In genomic region chr3:174336774-174337173, GRCh38 we compare ENCODE assay signal across 19 cellular contexts.
A peak's percentile ranks its signal among the peaks of the same experiment; 100 is the strongest.
DNase-seq lines count a peak whose midpoint lies in the region; ATAC-seq and TF ChIP-seq lines count a peak whose summit lies in the region.
"Had no signal": no experiment of that assay in that cellular context is flagged by ENCODE, and none has a peak within 500 bp of the region (broad histone marks: within the 10 kb centered on the region; RNA-seq: fewer than 3 reads in every experiment).

No MANE protein-coding gene starts in this region.

- H3K4me1 ChIP-seq in OCI-LY3 (ENCODE audit: low read length) (peaks cover 13% of the 10 kb centered on the region), skeletal muscle tissue (ENCODE audit: control insufficient read depth in 3 of 3, insufficient read depth in 3 of 3, low read length in 3 of 3) (no peaks in the 10 kb centered on the region)

- no peaks in the 10 kb centered on the region for H4K20me1 ChIP-seq in OCI-LY3 (ENCODE audit: insufficient read depth, low read length)

- H3K27me3 ChIP-seq in OCI-LY3 (ENCODE audit: low read depth, low read length) = no peaks in the 10 kb centered on the region
- no peaks in the 10 kb centered on the region for H3K27me3 ChIP-seq in skeletal muscle tissue (ENCODE audit: control insufficient read depth in 3 of 3, insufficient read depth in 3 of 3, low read length in 3 of 3)

- no peaks in the 10 kb centered on the region for H3K36me3 ChIP-seq in OCI-LY3 (replicated peaks; ENCODE audit: low read depth, low read length)
- H3K36me3 ChIP-seq in skeletal muscle tissue (ENCODE audit: control insufficient read depth in 3 of 3, insufficient read depth in 3 of 3, low read length in 3 of 3) = no peaks in the 10 kb centered on the region

- no peak for ATAC-seq in GM19023 (IDR thresholded peaks at IDR 0.05; ENCODE audit: unreplicated experiment)
- ATAC-seq: GM12878 had no signal

- peak overlapping the region; percentile 35; the same call in 1 of the 2 replicates for H3K4me2 ChIP-seq in OCI-LY3 (ENCODE audit: low read length)

- TF ChIP-seq CTCF in OCI-LY3 (IDR thresholded peaks at IDR 0.05; ENCODE audit: low read depth, low read length) = no peak

- no peak overlapping the region for H3K9ac ChIP-seq in OCI-LY3 (ENCODE audit: low read length)
- no peak overlapping the region for H3K9ac ChIP-seq in skeletal muscle tissue (ENCODE audit: low read depth in 1 of 3, low read length in 3 of 3)

- no peak overlapping the region for H2AFZ ChIP-seq in OCI-LY3 (ENCODE audit: low read depth, low read length)

- peak overlapping the region; percentile 1; the same call in 1 of the 2 replicates for H3K4me3 ChIP-seq in OCI-LY3 (ENCODE audit: low read length)
- no peak overlapping the region for H3K4me3 ChIP-seq in skeletal muscle tissue (ENCODE audit: low read length in 3 of 3)
- H3K4me3 ChIP-seq: GM12878 had no signal

- H3K9me3 ChIP-seq in OCI-LY3 (ENCODE audit: insufficient read depth, low read length) (no peaks in the 10 kb centered on the region), skeletal muscle tissue (ENCODE audit: control insufficient read depth in 3 of 3, low read length in 3 of 3) (no peaks in the 10 kb centered on the region)

- intact Hi-C loops in posterior vena cava (cut with DNase I) = no loop called here

- no peaks in the 10 kb centered on the region for H3K79me2 ChIP-seq in OCI-LY3 (ENCODE audit: low read length)

- H3K27ac ChIP-seq in OCI-LY3 (ENCODE audit: low read length) (no peak overlapping the region), skeletal muscle tissue (ENCODE audit: low read depth, low read length) (peak overlapping the region; percentile 43)

- DNase-seq in NOMO-1 treated with DMSO at 0.1 percent for 48 hours (lab: John Stamatoyannopoulos, UW; ENCODE audit: unreplicated experiment) = peak; percentile 37
- no peak for DNase-seq in NOMO-1 treated with dmso at 0.1 percent for 144 hours (lab: John Stamatoyannopoulos, UW; ENCODE audit: unreplicated experiment)
- peak; percentile 18 for DNase-seq in medulla oblongata (ENCODE audit: extremely low spot score)
- DNase-seq in posterior vena cava (ENCODE audit: low spot score) = no peak
- no peak for DNase-seq in NCI-H1436 (lab: John Stamatoyannopoulos, UW)
- DNase-seq: CD4-positive, CD25-positive, alpha-beta regulatory T cell; COR-L47; DMS 273 treated with DMSO at 0.1 percent for 48 hours; DMS79 treated with DMSO at 0.1 percent for 48 hours; NCI-H1417; NCI-H187; NCI-H510A; NCI-H748 treated with DMSO at 0.1 percent for 48 hours; NK-92 treated with Interleukin-12 subunit alpha and Interleukin-12 subunit beta, amount 100 ng/mL, for 24 hours; OCI-M1 had no signal

Comparison
In these comparisons a context has a peak if more than half of its experiments do, and no peak if none do; other contexts are left out.
1. DNase-seq: peak in NOMO-1 treated with DMSO at 0.1 percent for 48 hours (single experiment) and medulla oblongata (single experiment); none in NOMO-1 treated with dmso at 0.1 percent for 144 hours (single experiment), posterior vena cava (single experiment) and NCI-H1436 (single experiment).